ENCODE assay signal across 15 cellular contexts in genomic region chrX:29890646-29891200, GRCh38.
"Had no signal": no experiment of that assay in that cellular context is flagged by ENCODE, and none has a peak within 500 bp of the region (broad histone marks: within the 10 kb centered on the region; RNA-seq: fewer than 3 reads in every experiment).

No MANE protein-coding gene starts in this region.

- DNase-seq: activated CD4-positive, alpha-beta T cell treated with anti-CD3 and anti-CD28 coated beads for 1 hour; activated CD4-positive, alpha-beta T cell treated with anti-CD3 and anti-CD28 coated beads, Interleukin-2, amount 50 U/mL, for 4 hours; activated naive CD4-positive, alpha-beta T cell treated with Interleukin-2 at 50 U/mL for 16 hours; activated naive CD8-positive, alpha-beta T cell treated with anti-CD3 and anti-CD28 coated beads, Interleukin-2, amount 50 U/mL, for 24 hours; activated T-cell treated with anti-CD3 and anti-CD28 coated beads for 4 hours; caudate nucleus; effector CD4-positive, alpha-beta T cell; esophagus squamous epithelium; foreskin fibroblast; mesendoderm; natural killer cell; tibial artery had no signal

- H3K4me1 ChIP-seq: esophagus squamous epithelium, tibial artery had no signal

- ATAC-seq: activated naive CD8-positive, alpha-beta T cell treated with anti-CD3 and anti-CD28 coated beads, Interleukin-2, amount 50 U/mL, for 24 hours; natural killer cell; stimulated activated memory B cell treated with anti-CD40 and anti-IgM and Interleukin-4, amounts not matched to agents 10 μg/mL and 1 μg/mL and 100 μg/mL, for 72 hours had no signal

- H3K27me3 ChIP-seq: esophagus squamous epithelium, tibial artery had no signal

- H3K4me3 ChIP-seq: coronary artery, esophagus squamous epithelium, tibial artery had no signal

- H3K27ac ChIP-seq: coronary artery, esophagus squamous epithelium, tibial artery, VCaP had no signal

- H3K9me3 ChIP-seq: esophagus squamous epithelium, tibial artery had no signal

- H3K36me3 ChIP-seq: esophagus squamous epithelium, tibial artery had no signal
